Comparison of ENCODE assay signal across 21 cellular contexts in genomic region chr2:191312662-191313061, GRCh38.
DNase-seq lines count a peak whose midpoint lies in the region; ATAC-seq, FAIRE-seq and TF ChIP-seq lines count a peak whose summit lies in the region.
"Had no signal": no experiment of that assay in that cellular context is flagged by ENCODE, and none has a peak within 500 bp of the region (broad histone marks: within the 10 kb centered on the region; RNA-seq: fewer than 3 reads in every experiment).

No MANE protein-coding gene starts in this region.

- no peak for FAIRE-seq in A549 (lab: Jason Lieb, UNC)
- no peak for FAIRE-seq in bronchial epithelial cell (lab: Jason Lieb, UNC)
- FAIRE-seq: D721Med, GM12892, H1, HepG2, HTR-8/SVneo had no signal

- TF ChIP-seq RAD21 in A549 (conservative IDR thresholded peaks at IDR 0.05 in 1 of 2, IDR thresholded peaks at IDR 0.05 in 1 of 2), result no peak

- H3K27me3 Mint-ChIP-seq in HFFc6 (ENCODE audit: insufficient read depth), result peaks cover 2% of the 10 kb centered on the region; the same call in 1 of the 2 replicates
- peaks cover 4% of the 10 kb centered on the region for H3K27me3 Mint-ChIP-seq in activated T-helper 17 cell treated with anti-CD3 and anti-CD28 coated beads, Interleukin-2, amount 50 U/mL, for 72 hours

- H3K27me3 ChIP-seq in bronchial epithelial cell (ENCODE audit: control insufficient read depth, insufficient read depth, low read length) (no peaks in the 10 kb centered on the region), esophagus squamous epithelium (no peaks in the 10 kb centered on the region)
- H3K27me3 ChIP-seq: BE2C had no signal

- TF ChIP-seq POLR2A in A549 (IDR thresholded peaks at IDR 0.05; ENCODE audit: low read length), result no peak
- TF ChIP-seq POLR2A in esophagus squamous epithelium (IDR thresholded peaks at IDR 0.05), result no peak

- H3K4me3 ChIP-seq in A549 (no peak overlapping the region), bronchial epithelial cell (ENCODE audit: low read depth, low read length) (no peak overlapping the region), esophagus squamous epithelium (no peak overlapping the region)
- H3K4me3 ChIP-seq: HAP-1 had no signal

- TF ChIP-seq CTCF in A549 (IDR thresholded peaks at IDR 0.05), result no peak
- no peak for TF ChIP-seq CTCF in HFFc6 (IDR thresholded peaks at IDR 0.05)
- TF ChIP-seq CTCF in bronchial epithelial cell (IDR thresholded peaks at IDR 0.05; ENCODE audit: insufficient read depth, low read length, severe bottlenecking), result no peak
- no peak for TF ChIP-seq CTCF in esophagus squamous epithelium (IDR thresholded peaks at IDR 0.05)

- no peak for DNase-seq in A549 (ENCODE audit: low read depth in 1 of 2, low spot score in 1 of 2)
- DNase-seq in HFFc6, result no peak
- DNase-seq in bronchial epithelial cell (ENCODE audit: low read depth), result peak; percentile 89
- DNase-seq in esophagus squamous epithelium (lab: John Stamatoyannopoulos, UW), result no peak
- no peak for DNase-seq in activated naive CD4-positive, alpha-beta T cell treated with anti-CD3 and anti-CD28 coated beads, Interleukin-2, amount 50 U/mL, for 72 hours (ENCODE audit: low spot score in 2 of 2)
- DNase-seq in left colon, result no peak
- DNase-seq: 8988T; BE2C; CD4-positive, alpha-beta memory T cell; DMS153; DND-41; GDM1 had no signal

- intact Hi-C loops in esophagus squamous epithelium (cut with DNase I), result no loop called here
- intact Hi-C loops in left colon (cut with DNase I, micrococcal nuclease), result no loop called here

- peaks cover 33% of the 10 kb centered on the region for H3K36me3 Mint-ChIP-seq in HFFc6 (ENCODE audit: low read depth)
- no peaks in the 10 kb centered on the region for H3K36me3 Mint-ChIP-seq in activated naive CD4-positive, alpha-beta T cell treated with anti-CD3 and anti-CD28 coated beads, Interleukin-2, amount 50 U/mL, for 72 hours
- H3K36me3 Mint-ChIP-seq in activated T-helper 17 cell treated with anti-CD3 and anti-CD28 coated beads, Interleukin-2, amount 50 U/mL, for 72 hours (ENCODE audit: low read depth), result no peaks in the 10 kb centered on the region
- H3K36me3 Mint-ChIP-seq: CD4-positive, alpha-beta memory T cell had no signal

- TF ChIP-seq EP300 in A549 (IDR thresholded peaks at IDR 0.05), result no peak

- H3K4me3 Mint-ChIP-seq in HFFc6, result no peak overlapping the region
- H3K4me3 Mint-ChIP-seq in activated T-helper 17 cell treated with anti-CD3 and anti-CD28 coated beads, Interleukin-2, amount 50 U/mL, for 72 hours, result no peak overlapping the region
- H3K4me3 Mint-ChIP-seq: CD4-positive, alpha-beta memory T cell had no signal

- peaks cover 2% of the 10 kb centered on the region for H3K36me3 ChIP-seq in bronchial epithelial cell (ENCODE audit: control insufficient read depth, insufficient read depth, low read length)
- no peaks in the 10 kb centered on the region for H3K36me3 ChIP-seq in esophagus squamous epithelium
- H3K36me3 ChIP-seq: BE2C, HAP-1 had no signal

- peak overlapping the region; percentile 54 for H3K4me2 ChIP-seq in A549

- CTCF ChIA-PET in A549 (lab: Yijun Ruan, JAX), result no interaction called here

- H3K9me3 ChIP-seq in A549 (no peaks in the 10 kb centered on the region), esophagus squamous epithelium (no peaks in the 10 kb centered on the region)
- H3K9me3 ChIP-seq: BE2C, HAP-1 had no signal

- H3K9me3 Mint-ChIP-seq in HFFc6, result no peaks in the 10 kb centered on the region; the same call in 1 of the 2 replicates
- H3K9me3 Mint-ChIP-seq in activated naive CD4-positive, alpha-beta T cell treated with anti-CD3 and anti-CD28 coated beads, Interleukin-2, amount 50 U/mL, for 72 hours, result no peaks in the 10 kb centered on the region
- no peaks in the 10 kb centered on the region for H3K9me3 Mint-ChIP-seq in activated T-helper 17 cell treated with anti-CD3 and anti-CD28 coated beads, Interleukin-2, amount 50 U/mL, for 72 hours
- H3K9me3 Mint-ChIP-seq: CD4-positive, alpha-beta memory T cell had no signal

- H3K27ac ChIP-seq in A549, result peak overlapping the region; percentile 67 to 77; a peak in 5 of 6 replicates
- H3K27ac ChIP-seq in esophagus squamous epithelium, result peak overlapping the region in 3 of 4 donors; percentile 19 to 44 (median 39)
- H3K27ac ChIP-seq: C4-2B had no signal

- ATAC-seq in A549 (no peak), left colon (no peak), GM19395 (IDR thresholded peaks at IDR 0.05; ENCODE audit: unreplicated experiment) (no peak)
- ATAC-seq in activated naive CD4-positive, alpha-beta T cell treated with anti-CD3 and anti-CD28 coated beads, Interleukin-2, amount 50 U/mL, for 72 hours, result no peak
- no peak for ATAC-seq in activated T-helper 17 cell treated with anti-CD3 and anti-CD28 coated beads, Interleukin-2, amount 50 U/mL, for 72 hours (replicated peaks)
- ATAC-seq: HepG2 had no signal

- peaks cover 49% of the 10 kb centered on the region for H3K4me1 ChIP-seq in A549
- peaks cover 7 to 17% (median 13%) of the 10 kb centered on the region in 3 donors for H3K4me1 ChIP-seq in esophagus squamous epithelium
- H3K4me1 ChIP-seq: HAP-1 had no signal

- 71% methylated on average over 1 of the region's 1 CpG for WGBS in A549 (ENCODE audit: missing lambda C conversion rate)
- 46% methylated on average over 1 of the region's 1 CpG for WGBS in esophagus squamous epithelium, 2 donors

- POLR2A ChIA-PET in A549 (lab: Yijun Ruan, JAX), result no interaction called here

- peaks cover 38% of the 10 kb centered on the region for H3K4me1 Mint-ChIP-seq in HFFc6 (ENCODE audit: low read depth)
- H3K4me1 Mint-ChIP-seq in activated T-helper 17 cell treated with anti-CD3 and anti-CD28 coated beads, Interleukin-2, amount 50 U/mL, for 72 hours, result no peaks in the 10 kb centered on the region
- H3K4me1 Mint-ChIP-seq: CD4-positive, alpha-beta memory T cell had no signal

- H3K27ac Mint-ChIP-seq in HFFc6, result peak overlapping the region; percentile 77
- H3K27ac Mint-ChIP-seq in activated naive CD4-positive, alpha-beta T cell treated with anti-CD3 and anti-CD28 coated beads, Interleukin-2, amount 50 U/mL, for 72 hours, result no peak overlapping the region
- no peak overlapping the region for H3K27ac Mint-ChIP-seq in activated T-helper 17 cell treated with anti-CD3 and anti-CD28 coated beads, Interleukin-2, amount 50 U/mL, for 72 hours
- H3K27ac Mint-ChIP-seq: CD4-positive, alpha-beta memory T cell had no signal

TF ChIP-seq in A549, 52 proteins besides CTCF, POLR2A, EP300 and RAD21:
- TF ChIP-seq ZC3H11A (IDR thresholded peaks at IDR 0.05) (no peak), HDAC2 (IDR thresholded peaks at IDR 0.05) (no peak), RFX5 (IDR thresholded peaks at IDR 0.05) (no peak), FOSB (CRISPR knock-in tag; IDR thresholded peaks at IDR 0.05) (no peak), CHD2 (IDR thresholded peaks at IDR 0.05; ENCODE audit: low read length, partially characterized antibody) (no peak), FOSL2 (IDR thresholded peaks at IDR 0.05) (no peak), FOSL2 (CRISPR knock-in tag; IDR thresholded peaks at IDR 0.05) (no peak), POLR2AphosphoS2 (conservative IDR thresholded peaks at IDR 0.05; ENCODE audit: low read length) (no peak), RARB (CRISPR knock-in tag; IDR thresholded peaks at IDR 0.05) (no peak), NFE2L2 (conservative IDR thresholded peaks at IDR 0.05; ENCODE audit: low read length) (no peak)
